8 cellular contexts compared by ENCODE assay signal in genomic region chr14:67943947-67944346, GRCh38.
A peak's percentile ranks its signal among the peaks of the same experiment; 100 is the strongest.
DNase-seq lines count a peak whose midpoint lies in the region; ATAC-seq and TF ChIP-seq lines count a peak whose summit lies in the region.

No MANE protein-coding gene starts in this region.

- H3K9me3 ChIP-seq in CD8-positive, alpha-beta memory T cell (ENCODE audit: low read length): no peaks in the 10 kb centered on the region
- H3K9me3 ChIP-seq in osteoblast (ENCODE audit: low read depth, low read length): no peaks in the 10 kb centered on the region
- H3K9me3 ChIP-seq in uterus: no peaks in the 10 kb centered on the region

- POLR2A ChIA-PET in CD8-positive, alpha-beta memory T cell (lab: Charles Lee): interaction anchor here (0.6 kb wide), 1 partner anchor 316 kb away, joined by 6 read pairs; no protein-coding TSS in a partner anchor
- POLR2A ChIA-PET in activated CD4-positive, alpha-beta memory T cell treated with anti-CD3 and anti-CD28 coated beads, Interleukin-2, amount 10 ng/mL, durations not matched to agents 7 days and 5 days (lab: Charles Lee): no interaction called here

- H3K27me3 ChIP-seq in CD8-positive, alpha-beta memory T cell (ENCODE audit: insufficient read depth, low read length, poor library complexity, severe bottlenecking): no peaks in the 10 kb centered on the region
- no peaks in the 10 kb centered on the region for H3K27me3 ChIP-seq in osteoblast (ENCODE audit: insufficient read depth, low read length)
- H3K27me3 ChIP-seq in uterus: no peaks in the 10 kb centered on the region

- H3K4me3 Mint-ChIP-seq in CD8-positive, alpha-beta memory T cell: no peak overlapping the region
- no peak overlapping the region for H3K4me3 Mint-ChIP-seq in HFFc6
- H3K4me3 Mint-ChIP-seq in activated CD4-positive, alpha-beta memory T cell treated with anti-CD3 and anti-CD28 coated beads, Interleukin-2, amount 10 ng/mL, durations not matched to agents 7 days and 5 days: no peak overlapping the region

- peak; percentile 19 to 52 (median 39) for DNase-seq in CD8-positive, alpha-beta memory T cell
- DNase-seq in HFFc6 (peak; percentile 78), NCI-H69 (lab: John Stamatoyannopoulos, UW) (peak; percentile 94), foreskin melanocyte (peak; percentile 76), osteoblast (ENCODE audit: insufficient read length, low spot score, missing footprints) (no peak), uterus (peak; percentile 65 to 95)
- DNase-seq in activated CD4-positive, alpha-beta memory T cell treated with anti-CD3 and anti-CD28 coated beads, Interleukin-2, amount 10 ng/mL, durations not matched to agents 7 days and 5 days: peak; percentile 30

- no peak overlapping the region for H3K27ac ChIP-seq in CD8-positive, alpha-beta memory T cell (ENCODE audit: low read depth, low read length)
- peak overlapping the region; percentile 37 for H3K27ac ChIP-seq in osteoblast (ENCODE audit: low read depth, low read length)
- H3K27ac ChIP-seq in uterus: peak overlapping the region; percentile 82 to 93

- H3K79me2 ChIP-seq in osteoblast (ENCODE audit: insufficient read depth, low read length): no peaks in the 10 kb centered on the region

- no peak for ATAC-seq in HG03571 (IDR thresholded peaks at IDR 0.05; ENCODE audit: unreplicated experiment)

- H3K27me3 Mint-ChIP-seq in CD8-positive, alpha-beta memory T cell: no peaks in the 10 kb centered on the region
- H3K27me3 Mint-ChIP-seq in HFFc6 (ENCODE audit: insufficient read depth): no peaks in the 10 kb centered on the region
- peaks cover 2% of the 10 kb centered on the region for H3K27me3 Mint-ChIP-seq in activated CD4-positive, alpha-beta memory T cell treated with anti-CD3 and anti-CD28 coated beads, Interleukin-2, amount 10 ng/mL, durations not matched to agents 7 days and 5 days

- H3K27ac Mint-ChIP-seq in CD8-positive, alpha-beta memory T cell: no peak overlapping the region
- no peak overlapping the region for H3K27ac Mint-ChIP-seq in HFFc6
- H3K27ac Mint-ChIP-seq in activated CD4-positive, alpha-beta memory T cell treated with anti-CD3 and anti-CD28 coated beads, Interleukin-2, amount 10 ng/mL, durations not matched to agents 7 days and 5 days: no peak overlapping the region

- H3K36me3 ChIP-seq in CD8-positive, alpha-beta memory T cell (ENCODE audit: insufficient read depth, low read length): no peaks in the 10 kb centered on the region
- no peaks in the 10 kb centered on the region for H3K36me3 ChIP-seq in osteoblast (ENCODE audit: insufficient read depth, low read length)
- no peaks in the 10 kb centered on the region for H3K36me3 ChIP-seq in uterus

- peak; percentile 88 for TF ChIP-seq CTCF in HFFc6 (IDR thresholded peaks at IDR 0.05)
- peak; percentile 71 for TF ChIP-seq CTCF in osteoblast (IDR thresholded peaks at IDR 0.05; ENCODE audit: extremely low read depth, low read depth, low read length)
- peak; percentile 78 to 95 (median 92) for TF ChIP-seq CTCF in uterus (IDR thresholded peaks at IDR 0.05)

- no peaks in the 10 kb centered on the region for H3K9me3 Mint-ChIP-seq in CD8-positive, alpha-beta memory T cell
- no peaks in the 10 kb centered on the region for H3K9me3 Mint-ChIP-seq in HFFc6
- no peaks in the 10 kb centered on the region for H3K9me3 Mint-ChIP-seq in activated CD4-positive, alpha-beta memory T cell treated with anti-CD3 and anti-CD28 coated beads, Interleukin-2, amount 10 ng/mL, durations not matched to agents 7 days and 5 days

- no peak overlapping the region for H3K4me2 ChIP-seq in osteoblast (ENCODE audit: insufficient read depth, low read length)

- no peaks in the 10 kb centered on the region for H3K36me3 Mint-ChIP-seq in CD8-positive, alpha-beta memory T cell
- H3K36me3 Mint-ChIP-seq in HFFc6 (ENCODE audit: low read depth): no peaks in the 10 kb centered on the region
- no peaks in the 10 kb centered on the region for H3K36me3 Mint-ChIP-seq in activated CD4-positive, alpha-beta memory T cell treated with anti-CD3 and anti-CD28 coated beads, Interleukin-2, amount 10 ng/mL, durations not matched to agents 7 days and 5 days (ENCODE audit: low read depth)

- peaks cover 0 to 1% (median 0%) of the 10 kb centered on the region in 3 donors for H3K4me1 Mint-ChIP-seq in CD8-positive, alpha-beta memory T cell
- peaks cover 44% of the 10 kb centered on the region for H3K4me1 Mint-ChIP-seq in HFFc6 (ENCODE audit: low read depth)
- no peaks in the 10 kb centered on the region for H3K4me1 Mint-ChIP-seq in activated CD4-positive, alpha-beta memory T cell treated with anti-CD3 and anti-CD28 coated beads, Interleukin-2, amount 10 ng/mL, durations not matched to agents 7 days and 5 days

- no peaks in the 10 kb centered on the region for H3K4me1 ChIP-seq in CD8-positive, alpha-beta memory T cell (ENCODE audit: insufficient read depth, low read length)
- H3K4me1 ChIP-seq in osteoblast (ENCODE audit: insufficient read depth, low read length) (peaks cover 36% of the 10 kb centered on the region), uterus (peaks cover 4 to 29% of the 10 kb centered on the region in 2 donors)

- intact Hi-C loops in uterus (cut with DNase I; ENCODE audit: low total_unique reads): no loop called here

- H3K4me3 ChIP-seq in CD8-positive, alpha-beta memory T cell (ENCODE audit: low read length): no peak overlapping the region
- H3K4me3 ChIP-seq in osteoblast (ENCODE audit: insufficient read depth, low read length) (no peak overlapping the region), uterus (no peak overlapping the region)

- CTCF ChIA-PET in CD8-positive, alpha-beta memory T cell (lab: Charles Lee): interaction anchor here (0.6 to 3.2 kb wide), 13 partner anchors 10 to 900 kb away, joined by 3 to 18 read pairs (median 4); no protein-coding TSS in a partner anchor
- CTCF ChIA-PET in activated CD4-positive, alpha-beta memory T cell treated with anti-CD3 and anti-CD28 coated beads, Interleukin-2, amount 10 ng/mL, durations not matched to agents 7 days and 5 days (lab: Charles Lee): interaction anchor here (0.6 to 4.2 kb wide), 32 partner anchors 10 to 1562 kb away, joined by 3 to 25 read pairs (median 4); no protein-coding TSS in a partner anchor

- no peak for TF ChIP-seq POLR2A in uterus (IDR thresholded peaks at IDR 0.05)

- H4K20me1 ChIP-seq in osteoblast (ENCODE audit: insufficient read depth, low read length): no peaks in the 10 kb centered on the region

- H2AFZ ChIP-seq in osteoblast (ENCODE audit: low read length): no peak overlapping the region
